In genomic region chr5:132478498-132478855, GRCh38 we compare ENCODE assay signal across 1 cellular context.
TF ChIP-seq lines count a peak whose summit lies in the region.

No MANE protein-coding gene starts in this region.

TF ChIP-seq in SK-N-SH, 30 proteins besides CTCF, POLR2A, EP300 and RAD21 (continued from another document):
- no peak for TF ChIP-seq REST (IDR thresholded peaks at IDR 0.05; ENCODE audit: low read depth, low read length)
- TF ChIP-seq TEAD4 (IDR thresholded peaks at IDR 0.05; ENCODE audit: borderline replicate concordance, insufficient read depth) = no peak
- TF ChIP-seq SIN3A (IDR thresholded peaks at IDR 0.05; ENCODE audit: borderline replicate concordance, low read depth, low read length) = no peak
- no peak for TF ChIP-seq JUND (IDR thresholded peaks at IDR 0.05)
- TF ChIP-seq NRF1 (IDR thresholded peaks at IDR 0.05; ENCODE audit: low read depth, low read length) = no peak
- no peak for TF ChIP-seq POLR2AphosphoS5 (IDR thresholded peaks at IDR 0.05; ENCODE audit: low read depth, low read length)
- no peak for TF ChIP-seq RFX5 (IDR thresholded peaks at IDR 0.05; ENCODE audit: low read length)
- no peak for TF ChIP-seq MXI1 (IDR thresholded peaks at IDR 0.05; ENCODE audit: low read depth, low read length)
- TF ChIP-seq FOXM1 (IDR thresholded peaks at IDR 0.05; ENCODE audit: low read depth) = no peak
- no peak for TF ChIP-seq SMC3 (IDR thresholded peaks at IDR 0.05; ENCODE audit: low read depth, low read length)
- TF ChIP-seq NFIC (IDR thresholded peaks at IDR 0.05; ENCODE audit: borderline replicate concordance) = no peak
- no peak for TF ChIP-seq IRF3 (IDR thresholded peaks at IDR 0.05; ENCODE audit: low read depth, low read length)
- no peak for TF ChIP-seq MEF2A (IDR thresholded peaks at IDR 0.05; ENCODE audit: borderline replicate concordance, low read depth)
- no peak for TF ChIP-seq MAX (IDR thresholded peaks at IDR 0.05; ENCODE audit: low read depth)
